ENCODE assay signal across 7 cellular contexts in genomic region chr4:141132689-141133145, GRCh38. TPM values are rescaled to one million over a fixed set of nuclear protein-coding genes. Genes with fewer than 3 reads are reported as not detected.
A peak's percentile ranks its signal among the peaks of the same experiment; 100 is the strongest.
DNase-seq lines count a peak whose midpoint lies in the region; ATAC-seq and TF ChIP-seq lines count a peak whose summit lies in the region.

No MANE protein-coding gene starts in this region.

- TF ChIP-seq CTCF in GM12865 (IDR thresholded peaks at IDR 0.05; ENCODE audit: insufficient read depth, low read depth, low read length, missing control alignments) (no peak), upper lobe of left lung (IDR thresholded peaks at IDR 0.05) (no peak)

- no peak for TF ChIP-seq POLR2A in upper lobe of left lung (IDR thresholded peaks at IDR 0.05)

- H3K9me2 ChIP-seq in GM23248 (ENCODE audit: insufficient read depth), result no peaks in the 10 kb centered on the region

- H3K36me3 ChIP-seq in GM23248 (ENCODE audit: low read depth) (no peaks in the 10 kb centered on the region), ectodermal cell (ENCODE audit: control insufficient read depth, insufficient read depth, low read length) (no peaks in the 10 kb centered on the region), upper lobe of left lung (no peaks in the 10 kb centered on the region)

- H2AFZ ChIP-seq in GM23248, result peak overlapping the region; percentile 92

- peak overlapping the region; percentile 86 for H3K9ac ChIP-seq in GM23248

- DNase-seq in GM12865 (ENCODE audit: low read depth) (no peak), GM23248 (peak; percentile 72), NCI-H69 (lab: John Stamatoyannopoulos, UW) (peak; percentile 61), medulla oblongata (ENCODE audit: extremely low spot score) (peak; percentile 32), upper lobe of left lung (no peak), AML-193 (lab: John Stamatoyannopoulos, UW) (no peak)

- H3K27me3 ChIP-seq in GM23248 (replicated peaks; ENCODE audit: insufficient read depth), result no peaks in the 10 kb centered on the region
- peaks cover 37% of the 10 kb centered on the region for H3K27me3 ChIP-seq in ectodermal cell (ENCODE audit: control insufficient read depth, insufficient read depth, low read length, poor library complexity, severe bottlenecking)
- H3K27me3 ChIP-seq in upper lobe of left lung, result peaks cover 0 to 17% (median 8%) of the 10 kb centered on the region in 4 donors

- H3F3A ChIP-seq in GM23248 (ENCODE audit: insufficient read depth), result peaks cover 16% of the 10 kb centered on the region; the same call in 1 of the 2 replicates

- H3K4me2 ChIP-seq in GM23248 (ENCODE audit: unreplicated experiment), result peak overlapping the region; percentile 84

- peaks cover 38% of the 10 kb centered on the region for H3K79me2 ChIP-seq in GM23248 (ENCODE audit: insufficient read depth)

- in situ Hi-C loops in GM23248 (cut with MboI), result loop anchor here (5.0 to 25.0 kb wide), 2 partner anchors 270 to 770 kb away; partner anchors contain the start of gene SCOC

- H3K9me3 ChIP-seq in GM23248 (ENCODE audit: low read depth), result no peaks in the 10 kb centered on the region
- H3K9me3 ChIP-seq in ectodermal cell (ENCODE audit: control insufficient read depth, low read length), result no peaks in the 10 kb centered on the region
- H3K9me3 ChIP-seq in upper lobe of left lung, result no peaks in the 10 kb centered on the region

- H4K20me1 ChIP-seq in GM23248 (ENCODE audit: insufficient read depth), result no peaks in the 10 kb centered on the region

- peak in 1 of 2 donors; percentile 72 for ATAC-seq in upper lobe of left lung (ENCODE audit: low FRiP score in 2 of 2)

- H3K4me1 ChIP-seq in GM23248 (ENCODE audit: insufficient read depth), result peaks cover 23% of the 10 kb centered on the region
- H3K4me1 ChIP-seq in ectodermal cell (ENCODE audit: control insufficient read depth, insufficient read depth, low read length), result peaks cover 6% of the 10 kb centered on the region
- peaks cover 13 to 23% (median 16%) of the 10 kb centered on the region in 4 donors for H3K4me1 ChIP-seq in upper lobe of left lung

- H3K4me3 ChIP-seq in GM12865 (ENCODE audit: low read depth, low read length) (peak overlapping the region; percentile 43), GM23248 (peak overlapping the region; percentile 96), ectodermal cell (ENCODE audit: insufficient read depth, low read depth, low read length) (peak overlapping the region; percentile 66), upper lobe of left lung (peak overlapping the region; percentile 51 to 69 (median 56))

- WGBS in GM23248 (ENCODE audit: low coverage in 1 of 2, low lambda C conversion rate in 2 of 2, missing lambda C conversion rate in 2 of 2), 2 experiments, result 0 to 1% methylated on average over 21 to 39 of the region's 43 CpGs
- 0% methylated on average over 41 to 43 of the region's 43 CpGs for WGBS in ectodermal cell, 2 experiments
- 1% methylated on average over 23 of the region's 43 CpGs; no CpG with 5 or more reads in 1 of the 2 donors for WGBS in upper lobe of left lung, 2 donors

- peak overlapping the region; percentile 15; the same call in 1 of the 2 replicates for H3K27ac ChIP-seq in GM23248
- peak overlapping the region; percentile 51 for H3K27ac ChIP-seq in ectodermal cell (ENCODE audit: insufficient read depth, low read depth, low read length, poor library complexity, severe bottlenecking)
- H3K27ac ChIP-seq in upper lobe of left lung, result peak overlapping the region in 1 of 4 donors; percentile 49

- no peak for TF ChIP-seq EP300 in upper lobe of left lung (IDR thresholded peaks at IDR 0.05)

RNA-seq across cellular contexts. Expression of gene RNF150, which starts 0.6 kb away (rescaled TPM):
- total RNA-seq in GM23248 (2014; rRNA removed; shearing (Covaris generic)), result 10.5 and 11.6 TPM in 2 replicates
- polyA plus RNA-seq in GM23248 (2016; fragmentation: Nextera tagmentation; extraction: Ambion mirVana), result 4.5 and 4.8 TPM in 2 replicates
- polyA plus RNA-seq in ectodermal cell (2013, experiment 1 of 4), result 3.5 TPM
- polyA plus RNA-seq in ectodermal cell (2013, experiment 2 of 4), result 3.7 TPM
- 3.5 TPM for polyA plus RNA-seq in ectodermal cell (2013, experiment 3 of 4)
- polyA plus RNA-seq in ectodermal cell (2013, experiment 4 of 4), result 3.9 TPM
- total RNA-seq in upper lobe of left lung, result 1 to 10 TPM in 5 of 6 donors, under 1 TPM in 1; 0.46 to 2.1 (median 1.4) TPM

Comparison
In these comparisons a context has a peak if more than half of its experiments do, and no peak if none do; other contexts are left out.
1. DNase-seq: peak in GM23248 (single experiment), NCI-H69 (single experiment) and medulla oblongata (single experiment); none in GM12865 (single experiment), upper lobe of left lung (0 of 2) and AML-193 (0 of 2).
2. H3K4me3 ChIP-seq: peak in every context shown above with its lines; median percentile 96 in GM23248; 66 in ectodermal cell; 56 in upper lobe of left lung; 43 in GM12865.